In the genomic region with DNA sequence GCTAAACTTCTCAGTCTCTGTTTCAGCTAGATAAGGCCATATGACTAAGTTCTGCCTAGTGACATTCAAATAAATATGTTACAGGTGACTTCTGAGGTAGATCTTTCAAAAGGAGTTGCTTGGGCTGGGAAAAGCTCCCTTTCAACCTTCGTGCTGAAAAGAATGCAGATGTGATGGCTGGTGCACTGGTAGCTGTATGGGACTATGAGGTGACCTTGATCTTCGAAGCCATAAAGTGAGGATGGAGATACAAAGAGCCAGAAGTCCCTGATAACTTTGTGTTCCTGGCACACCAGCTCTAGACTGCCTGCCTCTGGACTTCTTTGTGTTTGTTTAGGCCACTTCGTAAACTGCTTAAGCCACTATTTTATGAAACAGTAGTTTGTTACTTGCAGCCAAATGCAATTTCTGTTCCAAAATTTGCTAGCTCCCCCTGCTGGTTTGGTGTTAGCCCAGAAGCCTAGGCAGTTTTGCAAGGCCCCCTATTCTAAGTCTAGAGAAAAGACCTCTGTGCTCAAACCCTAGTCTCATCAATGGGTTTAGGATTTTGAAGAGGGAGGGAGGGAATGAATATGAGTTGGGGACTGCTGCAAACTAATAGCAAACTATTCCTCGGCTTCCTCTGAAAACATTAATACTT, we compare ENCODE assay signal across 13 cellular contexts. TPM values are rescaled to one million over a fixed set of nuclear protein-coding genes. Genes with fewer than 3 reads are reported as not detected.
DNase-seq lines count a peak whose midpoint lies in the region; ATAC-seq, FAIRE-seq and TF ChIP-seq lines count a peak whose summit lies in the region.
"Had no signal": no experiment of that assay in that cellular context is flagged by ENCODE, and none has a peak within 500 bp of the region (broad histone marks: within the 10 kb centered on the region; RNA-seq: fewer than 3 reads in every experiment).

No MANE protein-coding gene starts in this region.

- H3K79me2 ChIP-seq in Karpas-422 (ENCODE audit: low read length) = no peaks in the 10 kb centered on the region
- no peaks in the 10 kb centered on the region for H3K79me2 ChIP-seq in GM12878 (ENCODE audit: control insufficient read depth, insufficient read depth, low read length)
- H3K79me2 ChIP-seq in osteoblast (ENCODE audit: insufficient read depth, low read length) = no peaks in the 10 kb centered on the region

- H3K4me1 ChIP-seq in Karpas-422 (ENCODE audit: low read length) (no peaks in the 10 kb centered on the region), GM12878 (ENCODE audit: control insufficient read depth, insufficient read depth, low read length) (no peaks in the 10 kb centered on the region), osteoblast (ENCODE audit: insufficient read depth, low read length) (no peaks in the 10 kb centered on the region), tibial nerve (no peaks in the 10 kb centered on the region)

- H2AFZ ChIP-seq in Karpas-422 (ENCODE audit: low read length) (no peak overlapping the region), GM12878 (ENCODE audit: control insufficient read depth, low read depth, low read length) (no peak overlapping the region), osteoblast (ENCODE audit: low read length) (no peak overlapping the region)

- no peaks in the 10 kb centered on the region; the same call in 1 of the 2 replicates for H3K9me3 ChIP-seq in Karpas-422 (ENCODE audit: low read length)
- H3K9me3 ChIP-seq in GM12878 (replicated peaks; ENCODE audit: control insufficient read depth, insufficient read depth, low read length) = no peaks in the 10 kb centered on the region; the same call in 2 of the 3 replicates
- peaks cover 2% of the 10 kb centered on the region for H3K9me3 ChIP-seq in osteoblast (ENCODE audit: low read depth, low read length)
- H3K9me3 ChIP-seq in tibial nerve = peaks cover 0 to 17% (median 0%) of the 10 kb centered on the region in 4 donors

- TF ChIP-seq POLR2A in GM12878 (IDR thresholded peaks at IDR 0.05; ENCODE audit: low read depth, low read length) (no peak), tibial nerve (IDR thresholded peaks at IDR 0.05) (no peak)

- TF ChIP-seq EP300 in GM12878 (IDR thresholded peaks at IDR 0.05; ENCODE audit: borderline replicate concordance in 1 of 2, control insufficient read depth in 1 of 2, low read depth in 2 of 2, low read length in 2 of 2) = no peak
- TF ChIP-seq EP300 in tibial nerve (IDR thresholded peaks at IDR 0.05) = no peak

- in situ Hi-C loops in GM12878 (cut with MboI) = no loop called here

- H3K9ac ChIP-seq in Karpas-422 (ENCODE audit: low read length) (no peak overlapping the region), GM12878 (ENCODE audit: control insufficient read depth, insufficient read depth, low read length) (no peak overlapping the region)

- DNase-seq in activated CD4-positive, alpha-beta T cell treated with anti-CD3 and anti-CD28 coated beads for 48 hours = peak; percentile 3
- DNase-seq in activated CD4-positive, alpha-beta T cell treated with anti-CD3 and anti-CD28 coated beads, Interleukin-2, amount 50 U/mL, for 1 hour = no peak
- DNase-seq in Karpas-422 (peak; percentile 79), GM12878 (ENCODE audit: low read depth, low spot score) (no peak), osteoblast (ENCODE audit: insufficient read length, low spot score, missing footprints) (no peak), tibial nerve (ENCODE audit: low spot score in 2 of 2) (no peak)
- DNase-seq: activated CD4-positive, alpha-beta memory T cell treated with anti-CD3 and anti-CD28 coated beads, Interleukin-2, amount 10 ng/mL, durations not matched to agents 7 days and 5 days; effector CD4-positive, alpha-beta T cell; midbrain had no signal

- POLR2A ChIA-PET in GM12878 (lab: Charles Lee) = no interaction called here

- WGBS in GM12878 (ENCODE audit: insufficient coverage, insufficient replicate concordance, low lambda C conversion rate, missing lambda C conversion rate) = 18% methylated on average over 4 of the region's 4 CpGs
- WGBS in tibial nerve, 2 donors = 82 to 85% methylated on average over 4 of the region's 4 CpGs

- no TSS peak for BruUV-seq in GM12878 (replicated peaks; lab: Mats Ljungman, UMichigan)

- RAD21 ChIA-PET in GM12878 (lab: Charles Lee; ENCODE audit: unreplicated experiment) = no interaction called here

- H4K20me1 ChIP-seq in Karpas-422 (ENCODE audit: insufficient read depth, low read depth, low read length) (no peaks in the 10 kb centered on the region), GM12878 (ENCODE audit: control insufficient read depth, insufficient read depth) (no peaks in the 10 kb centered on the region), osteoblast (ENCODE audit: insufficient read depth, low read length) (no peaks in the 10 kb centered on the region)

- FAIRE-seq in GM12878 (lab: Jason Lieb, UNC) = no peak
- FAIRE-seq: GM12892 had no signal

- SMC1A ChIA-PET in GM12878 (lab: Charles Lee; ENCODE audit: uncharacterized antibody, unreplicated experiment) = interaction anchor here (0.6 to 2.0 kb wide), 8 partner anchors 11 to 693 kb away, joined by 3 to 5 read pairs (median 4); no protein-coding TSS in a partner anchor

- H3K27me3 ChIP-seq in Karpas-422 (ENCODE audit: low read length) (no peaks in the 10 kb centered on the region), GM12878 (replicated peaks in 1 of 2; ENCODE audit: control insufficient read depth in 2 of 2, insufficient read depth in 2 of 2, low read length in 1 of 2) (no peaks in the 10 kb centered on the region), osteoblast (ENCODE audit: insufficient read depth, low read length) (peaks cover 3% of the 10 kb centered on the region), tibial nerve (no peaks in the 10 kb centered on the region)

- intact Hi-C loops in GM12878 (cut with micrococcal nuclease; ENCODE audit: unreplicated experiment) = no loop called here

- TF ChIP-seq CTCF in GM12878 (IDR thresholded peaks at IDR 0.05 in 2 of 3, conservative IDR thresholded peaks at IDR 0.05 in 1 of 3; ENCODE audit: control insufficient read depth in 2 of 3, extremely low read depth in 1 of 3, insufficient read depth in 1 of 3, low read depth in 3 of 3, low read length in 3 of 3) = peak; percentile 14 to 36 (median 33); a peak in 3 of 6 replicates
- TF ChIP-seq CTCF in osteoblast (IDR thresholded peaks at IDR 0.05; ENCODE audit: extremely low read depth, low read depth, low read length) = peak; percentile 28
- TF ChIP-seq CTCF in tibial nerve (IDR thresholded peaks at IDR 0.05) = no peak

- no peaks in the 10 kb centered on the region for H3K36me3 ChIP-seq in Karpas-422 (ENCODE audit: insufficient read depth, low read length)
- H3K36me3 ChIP-seq in GM12878 (ENCODE audit: control insufficient read depth in 2 of 2, insufficient read depth in 2 of 2, low read length in 1 of 2) = no peaks in the 10 kb centered on the region
- H3K36me3 ChIP-seq in osteoblast (ENCODE audit: insufficient read depth, low read length) = no peaks in the 10 kb centered on the region
- H3K36me3 ChIP-seq in tibial nerve = no peaks in the 10 kb centered on the region

- H3K27ac ChIP-seq in Karpas-422 (ENCODE audit: low read length) = no peak overlapping the region
- H3K27ac ChIP-seq in GM12878 (ENCODE audit: control insufficient read depth, insufficient read depth) = no peak overlapping the region
- H3K27ac ChIP-seq in osteoblast (ENCODE audit: low read depth, low read length) = no peak overlapping the region
- no peak overlapping the region for H3K27ac ChIP-seq in tibial nerve

- no peaks in the 10 kb centered on the region for H3K9me2 ChIP-seq in Karpas-422 (replicated peaks; ENCODE audit: insufficient read depth, low read length)

- no peak overlapping the region for H3K4me2 ChIP-seq in Karpas-422 (ENCODE audit: low read depth, low read length, poor library complexity, severe bottlenecking)
- no peak overlapping the region for H3K4me2 ChIP-seq in GM12878 (ENCODE audit: control insufficient read depth, insufficient read depth)
- no peak overlapping the region for H3K4me2 ChIP-seq in osteoblast (ENCODE audit: insufficient read depth, low read length)

- peak; percentile 13; the same call in 1 of the 2 replicates for TF ChIP-seq RAD21 in GM12878 (IDR thresholded peaks at IDR 0.05; ENCODE audit: insufficient read depth, low read depth, low read length)

- no peak overlapping the region for H3K4me3 ChIP-seq in Karpas-422 (ENCODE audit: low read length)
- no peak overlapping the region for H3K4me3 ChIP-seq in GM12878
- H3K4me3 ChIP-seq in osteoblast (ENCODE audit: insufficient read depth, low read length) = no peak overlapping the region
- H3K4me3 ChIP-seq in tibial nerve = no peak overlapping the region

- ATAC-seq in GM12878 (no peak), GM21447 (IDR thresholded peaks at IDR 0.05; ENCODE audit: unreplicated experiment) (no peak), HG03139 (IDR thresholded peaks at IDR 0.05; ENCODE audit: unreplicated experiment) (no peak)
- ATAC-seq: activated naive CD4-positive, alpha-beta T cell treated with anti-CD3 and anti-CD28 coated beads, Interleukin-2, amount 50 U/mL, for 72 hours had no signal

- CTCF ChIA-PET in GM12878 (lab: Yijun Ruan, JAX) = interaction anchor here (0.9 to 1.4 kb wide), 3 partner anchors 23 to 152 kb away, joined by 3 read pairs; a partner anchor contains a TSS

TF ChIP-seq in GM12878, 131 proteins besides CTCF, POLR2A, EP300 and RAD21 (continues in another document):
- TF ChIP-seq CREM (IDR thresholded peaks at IDR 0.05; ENCODE audit: low read depth) = no peak
- no peak for TF ChIP-seq BRCA1 (IDR thresholded peaks at IDR 0.05; ENCODE audit: low read depth, low read length)
- no peak for TF ChIP-seq RCOR1 (conservative IDR thresholded peaks at IDR 0.05; ENCODE audit: low read depth, low read length)
- TF ChIP-seq BHLHE40 (IDR thresholded peaks at IDR 0.05; ENCODE audit: borderline replicate concordance in 1 of 2, low read depth in 2 of 2, low read length in 1 of 2) = no peak

RNA-seq across cellular contexts. Expression of a gene that starts 23.3 kb away (rescaled TPM):
- total RNA-seq in Karpas-422 (2014; rRNA removed; shearing (Covaris generic); ENCODE audit: low replicate concordance) = 9.0 and 18.2 TPM in 2 replicates
- total RNA-seq in GM12878 (2013; cell fraction: nucleolus; rRNA removed) = 9.9 and 10.9 TPM in 2 replicates
- total RNA-seq in GM12878 (2014; rRNA removed) = 8.2 and 10.0 TPM in 2 replicates
- 9.3 and 9.6 TPM in 2 replicates for total RNA-seq in GM12878 (2014; rRNA removed; fragmentation: Illumina TruSeq; extraction: Trizol)
- 12.5 and 13.5 TPM in 2 replicates for total RNA-seq in GM12878 (2021)
- polyA plus RNA-seq in GM12878 (2011; ENCODE audit: low read depth) = 1.9 TPM
- polyA plus RNA-seq in GM12878 (2011; rRNA removed) = 8.4 and 9.0 TPM in 2 replicates
- polyA plus RNA-seq in GM12878 (2011; cell fraction: cytosol; rRNA removed) = 2.5 and 3.1 TPM in 2 replicates
- 2.5 and 3.9 TPM in 2 replicates for polyA plus RNA-seq in GM12878 (2011; cell fraction: nucleus; rRNA removed)
- 2.1 and 3.8 TPM in 2 replicates for polyA plus RNA-seq in GM12878 (2012)
- 7.3 and 8.4 TPM in 2 replicates for polyA plus RNA-seq in GM12878 (2014; fragmentation: Illumina TruSeq; extraction: Trizol)
- polyA plus RNA-seq in GM12878 (2014; fragmentation: Nextera tagmentation; extraction: Ambion mirVana) = 10 to 100 TPM in 1 of 2 experiments, 1 to 10 TPM in 1; 5.7 to 15.6 TPM
- polyA plus RNA-seq in GM12878 (2014; rRNA removed) = 3.4 and 4.7 TPM in 2 replicates
- polyA plus RNA-seq in GM12878 (2016; fragmentation: Nextera tagmentation; extraction: Ambion mirVana) = 10 to 100 TPM; 24.0 to 24.6 TPM
- 8.1 and 14.8 TPM in 2 replicates for polyA minus RNA-seq in GM12878 (2011; rRNA and poly(A)+ RNA removed)
- 10.0 and 10.1 TPM in 2 replicates for polyA minus RNA-seq in GM12878 (2011; cell fraction: cytosol; rRNA and poly(A)+ RNA removed)
- polyA minus RNA-seq in GM12878 (2011; cell fraction: nucleus; rRNA and poly(A)+ RNA removed) = 3.3 and 5.6 TPM in 2 replicates
- total RNA-seq in osteoblast = 9.0 and 10.9 TPM in 2 replicates
- 1 to 10 TPM; 7.3 to 8.7 (median 7.9) TPM for total RNA-seq in tibial nerve

Comparison
In these comparisons a context has a peak if more than half of its experiments do, and no peak if none do; other contexts are left out.
1. DNase-seq: peak in activated CD4-positive, alpha-beta T cell treated with anti-CD3 and anti-CD28 coated beads for 48 hours (single experiment) and Karpas-422 (single experiment); none in activated CD4-positive, alpha-beta T cell treated with anti-CD3 and anti-CD28 coated beads, Interleukin-2, amount 50 U/mL, for 1 hour (single experiment), GM12878 (single experiment), osteoblast (single experiment) and tibial nerve (0 of 2).
2. CTCF ChIP-seq: peak in GM12878 (3 of 3) and osteoblast (single experiment); none in tibial nerve (0 of 5).